11 cellular contexts compared by ENCODE assay signal in genomic region chr22:20548806-20549205, GRCh38. TPM values are rescaled to one million over a fixed set of nuclear protein-coding genes. Genes with fewer than 3 reads are reported as not detected.
DNase-seq lines count a peak whose midpoint lies in the region; ATAC-seq and TF ChIP-seq lines count a peak whose summit lies in the region.
"Had no signal": no experiment of that assay in that cellular context is flagged by ENCODE, and none has a peak within 500 bp of the region (broad histone marks: within the 10 kb centered on the region; RNA-seq: fewer than 3 reads in every experiment).

No MANE protein-coding gene starts in this region.

- CTCF ChIA-PET in CD8-positive, alpha-beta memory T cell (lab: Charles Lee): interaction anchor here (1.3 to 19.1 kb wide), 6 partner anchors 9 to 131 kb away, joined by 4 to 389 read pairs (median 6); no protein-coding TSS in a partner anchor
- CTCF ChIA-PET in RWPE1 (lab: Yijun Ruan, JAX): interaction anchor here (1.0 kb wide), 1 partner anchor 9 kb away, joined by 5 read pairs; no protein-coding TSS in a partner anchor

- H3K4me2 ChIP-seq in skeletal muscle satellite cell (ENCODE audit: low read length): peak overlapping the region; percentile 33
- H3K4me2 ChIP-seq: GM23338 had no signal

- peaks cover 0 to 49% (median 9%) of the 10 kb centered on the region in 3 donors for H3K36me3 Mint-ChIP-seq in CD8-positive, alpha-beta memory T cell
- peaks cover 28% of the 10 kb centered on the region for H3K36me3 Mint-ChIP-seq in endothelial cell (ENCODE audit: low read depth, unreplicated experiment)

- no peaks in the 10 kb centered on the region for H3K27me3 ChIP-seq in CD8-positive, alpha-beta memory T cell (ENCODE audit: insufficient read depth, low read length, poor library complexity, severe bottlenecking)
- H3K27me3 ChIP-seq in skeletal muscle satellite cell (ENCODE audit: control insufficient read depth, insufficient read depth, low read length): no peaks in the 10 kb centered on the region
- H3K27me3 ChIP-seq: colonic mucosa had no signal

- no peak for DNase-seq in CD8-positive, alpha-beta memory T cell
- DNase-seq in RWPE1 (ENCODE audit: low spot score): no peak
- DNase-seq in endothelial cell (ENCODE audit: low spot score): no peak
- DNase-seq: colonic mucosa; stimulated activated CD4-positive, alpha-beta T cell treated with anti-CD3 and anti-CD28 coated beads, Interleukin-1b, Interleukin-23, amount 100 ng/mL, for 48 hours had no signal

- H3K27ac ChIP-seq in CD8-positive, alpha-beta memory T cell (ENCODE audit: low read depth, low read length): peak overlapping the region; percentile 70
- 0 out of 2 replicates have a peak overlapping the region, but pooled peaks have one; percentile 23 for H3K27ac ChIP-seq in RWPE1
- H3K27ac ChIP-seq: colonic mucosa, HL-60 had no signal

- TF ChIP-seq CTCF in RWPE1 (conservative IDR thresholded peaks at IDR 0.05; ENCODE audit: low read depth) (no peak), endothelial cell (IDR thresholded peaks at IDR 0.05; ENCODE audit: unreplicated experiment) (no peak)

- H3K4me1 Mint-ChIP-seq in CD8-positive, alpha-beta memory T cell: peaks cover 83 to 95% (median 89%) of the 10 kb centered on the region in 3 donors
- H3K4me1 Mint-ChIP-seq in endothelial cell (ENCODE audit: unreplicated experiment): peaks cover 19% of the 10 kb centered on the region

- H3K9ac ChIP-seq in skeletal muscle satellite cell (ENCODE audit: low read depth, low read length): no peak overlapping the region

- peaks cover 92% of the 10 kb centered on the region for H3K4me1 ChIP-seq in CD8-positive, alpha-beta memory T cell (ENCODE audit: insufficient read depth, low read length)
- peaks cover 74% of the 10 kb centered on the region for H3K4me1 ChIP-seq in skeletal muscle satellite cell (ENCODE audit: control insufficient read depth, insufficient read depth, low read length)

- POLR2A ChIA-PET in CD8-positive, alpha-beta memory T cell (lab: Charles Lee): interaction anchor here (1.0 to 11.4 kb wide), 5 partner anchors 9 to 85 kb away, joined by 5 to 226 read pairs (median 10); partner anchors contain the start of gene MED15
- POLR2A ChIA-PET in RWPE1 (lab: Yijun Ruan, JAX; ENCODE audit: low non-redundant PET): no interaction called here

- peak overlapping the region; percentile 82 to 96 (median 92) for H3K4me3 Mint-ChIP-seq in CD8-positive, alpha-beta memory T cell
- peak overlapping the region; percentile 19 for H3K4me3 Mint-ChIP-seq in endothelial cell (ENCODE audit: unreplicated experiment)
- H3K4me3 Mint-ChIP-seq: GM23338 had no signal

- no peaks in the 10 kb centered on the region for H3K9me3 Mint-ChIP-seq in CD8-positive, alpha-beta memory T cell
- no peaks in the 10 kb centered on the region for H3K9me3 Mint-ChIP-seq in endothelial cell (ENCODE audit: unreplicated experiment)
- H3K9me3 Mint-ChIP-seq: GM23338 had no signal

- H3K27me3 Mint-ChIP-seq in CD8-positive, alpha-beta memory T cell: no peaks in the 10 kb centered on the region
- peaks cover 5% of the 10 kb centered on the region for H3K27me3 Mint-ChIP-seq in endothelial cell (ENCODE audit: unreplicated experiment)

- peak overlapping the region; percentile 53 for H3K4me3 ChIP-seq in CD8-positive, alpha-beta memory T cell (ENCODE audit: low read length)
- no peak overlapping the region for H3K4me3 ChIP-seq in skeletal muscle satellite cell (ENCODE audit: low read length)
- H3K4me3 ChIP-seq: colonic mucosa, GM23338 had no signal

- ATAC-seq in GM19328 (IDR thresholded peaks at IDR 0.05; ENCODE audit: unreplicated experiment): no peak
- ATAC-seq in HG02798 (IDR thresholded peaks at IDR 0.05; ENCODE audit: poor library complexity, unreplicated experiment): no peak
- ATAC-seq in GM19463 (IDR thresholded peaks at IDR 0.05; ENCODE audit: unreplicated experiment): no peak

- no peaks in the 10 kb centered on the region for H3K9me3 ChIP-seq in CD8-positive, alpha-beta memory T cell (ENCODE audit: low read length)
- H3K9me3 ChIP-seq in skeletal muscle satellite cell (replicated peaks; ENCODE audit: low read length): no peaks in the 10 kb centered on the region
- H3K9me3 ChIP-seq: colonic mucosa had no signal

- peaks cover 23% of the 10 kb centered on the region for H3K36me3 ChIP-seq in CD8-positive, alpha-beta memory T cell (ENCODE audit: insufficient read depth, low read length)
- H3K36me3 ChIP-seq in skeletal muscle satellite cell (ENCODE audit: insufficient read depth, low read length): peaks cover 24% of the 10 kb centered on the region

- H3K27ac Mint-ChIP-seq in CD8-positive, alpha-beta memory T cell: peak overlapping the region; percentile 90 to 100 (median 98)
- no peak overlapping the region for H3K27ac Mint-ChIP-seq in endothelial cell (ENCODE audit: unreplicated experiment)
- H3K27ac Mint-ChIP-seq: GM23338 had no signal

RNA-seq across cellular contexts. Expression of gene MED15, which starts 41.4 kb away (rescaled TPM):
- total RNA-seq in CD8-positive, alpha-beta memory T cell: 100 to 1,000 TPM in 1 of 2 experiments, 10 to 100 TPM in 1; 98.0 to 106 TPM
- polyA plus RNA-seq in CD8-positive, alpha-beta memory T cell: 120 TPM
- total RNA-seq in endothelial cell (ENCODE audit: unreplicated experiment): 165 TPM
- total RNA-seq in skeletal muscle satellite cell (2012; rRNA removed): 43.3 and 49.1 TPM in 2 replicates

RNA-seq across cellular contexts. Expression of gene KLHL22, which starts 53.2 kb away (rescaled TPM):
- 10 to 100 TPM; 17.2 to 17.6 TPM for total RNA-seq in CD8-positive, alpha-beta memory T cell
- polyA plus RNA-seq in CD8-positive, alpha-beta memory T cell: 25.4 TPM
- total RNA-seq in endothelial cell (ENCODE audit: unreplicated experiment): 19.4 TPM
- 14.7 and 18.1 TPM in 2 replicates for total RNA-seq in skeletal muscle satellite cell (2012; rRNA removed)
